11 cellular contexts compared by ENCODE assay signal in the genomic region with DNA sequence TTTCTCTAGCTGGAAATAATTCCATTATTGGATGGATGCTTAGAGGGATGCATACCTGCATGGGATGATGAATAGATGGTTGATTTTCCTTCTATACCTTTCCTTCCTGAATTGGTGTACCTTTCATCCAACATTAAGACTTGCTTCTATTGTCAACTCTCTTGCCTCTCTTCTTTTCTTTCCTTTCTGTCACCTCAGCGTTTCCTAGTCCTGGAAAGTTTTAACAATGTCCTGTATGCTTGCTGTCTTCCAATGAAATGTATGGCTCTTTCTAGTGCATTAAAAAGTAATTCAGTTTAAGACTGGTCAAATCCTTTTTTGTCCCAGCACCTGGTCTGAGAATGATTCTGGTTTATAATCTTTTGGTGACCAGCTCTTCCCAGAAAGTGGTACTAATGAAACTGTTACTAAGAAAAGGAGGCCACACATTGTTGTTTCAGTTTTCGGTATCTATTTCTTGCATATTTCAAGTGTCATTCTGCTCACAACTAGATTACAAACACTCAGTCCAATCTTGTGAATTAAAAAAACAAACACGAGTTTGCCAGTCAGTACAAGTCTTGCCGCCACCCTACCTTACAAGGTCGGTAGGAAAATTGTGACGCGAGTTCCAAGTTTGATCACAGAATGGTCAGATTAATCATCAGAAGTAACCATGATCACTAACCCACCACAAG. TPM values are rescaled to one million over a fixed set of nuclear protein-coding genes. Genes with fewer than 3 reads are reported as not detected.
A peak's percentile ranks its signal among the peaks of the same experiment; 100 is the strongest.
DNase-seq lines count a peak whose midpoint lies in the region; ATAC-seq and TF ChIP-seq lines count a peak whose summit lies in the region.
"Had no signal": no experiment of that assay in that cellular context is flagged by ENCODE, and none has a peak within 500 bp of the region (broad histone marks: within the 10 kb centered on the region; RNA-seq: fewer than 3 reads in every experiment).

No MANE protein-coding gene starts in this region.

- no peaks in the 10 kb centered on the region for H3K9me3 Mint-ChIP-seq in activated CD4-positive, alpha-beta T cell treated with anti-CD3 and anti-CD28 coated beads, Interleukin-2, amount 10 ng/mL, durations not matched to agents 7 days and 5 days

- TF ChIP-seq CTCF in vagina (IDR thresholded peaks at IDR 0.05) = no peak

- intact Hi-C loops in vagina (cut with DNase I) = no loop called here

- peaks cover 19% of the 10 kb centered on the region for H3K4me1 Mint-ChIP-seq in activated CD4-positive, alpha-beta T cell treated with anti-CD3 and anti-CD28 coated beads, Interleukin-2, amount 10 ng/mL, durations not matched to agents 7 days and 5 days

- POLR2A ChIA-PET in activated CD4-positive, alpha-beta T cell treated with anti-CD3 and anti-CD28 coated beads, Interleukin-2, amount 10 ng/mL, durations not matched to agents 7 days and 5 days (lab: Charles Lee) = no interaction called here

- ATAC-seq in GM21723 (IDR thresholded peaks at IDR 0.05; ENCODE audit: unreplicated experiment) (peak; percentile 38), HG03575 (IDR thresholded peaks at IDR 0.05; ENCODE audit: extremely low read depth, insufficient number of reproducible peaks, low FRiP score, unreplicated experiment) (peak; percentile 31)
- ATAC-seq: A549 had no signal

- no peak overlapping the region for H3K27ac ChIP-seq in vagina
- H3K27ac ChIP-seq: A549 had no signal

- H3K4me3 ChIP-seq in vagina = no peak overlapping the region
- H3K4me3 ChIP-seq: A549 had no signal

- no peaks in the 10 kb centered on the region for H3K27me3 ChIP-seq in vagina

- TF ChIP-seq POLR2A in vagina (IDR thresholded peaks at IDR 0.05) = no peak

- CTCF ChIA-PET in activated CD4-positive, alpha-beta T cell treated with anti-CD3 and anti-CD28 coated beads, Interleukin-2, amount 10 ng/mL, durations not matched to agents 7 days and 5 days (lab: Charles Lee) = interaction anchor here (0.6 to 2.2 kb wide), 3 partner anchors 11 to 129 kb away, joined by 4 to 5 read pairs (median 5); no protein-coding TSS in a partner anchor

- H3K4me1 ChIP-seq in vagina = no peaks in the 10 kb centered on the region
- H3K4me1 ChIP-seq: A549 had no signal

- H3K36me3 ChIP-seq in vagina = no peaks in the 10 kb centered on the region

- no peak overlapping the region for H3K4me3 Mint-ChIP-seq in activated CD4-positive, alpha-beta T cell treated with anti-CD3 and anti-CD28 coated beads, Interleukin-2, amount 10 ng/mL, durations not matched to agents 7 days and 5 days

- H3K27ac Mint-ChIP-seq in activated CD4-positive, alpha-beta T cell treated with anti-CD3 and anti-CD28 coated beads, Interleukin-2, amount 10 ng/mL, durations not matched to agents 7 days and 5 days = peak overlapping the region; percentile 27

- H3K9me3 ChIP-seq in vagina = no peaks in the 10 kb centered on the region
- H3K9me3 ChIP-seq: A549 had no signal

- H3K36me3 Mint-ChIP-seq in activated CD4-positive, alpha-beta T cell treated with anti-CD3 and anti-CD28 coated beads, Interleukin-2, amount 10 ng/mL, durations not matched to agents 7 days and 5 days (ENCODE audit: low read depth) = no peaks in the 10 kb centered on the region

- DNase-seq in activated CD4-positive, alpha-beta T cell treated with anti-CD3 and anti-CD28 coated beads, Interleukin-2, amount 10 ng/mL, durations not matched to agents 7 days and 5 days = no peak
- DNase-seq in activated CD4-positive, alpha-beta T cell treated with anti-CD3 and anti-CD28 coated beads, Interleukin-2, amount 50 U/mL, for 4 hours = no peak
- DNase-seq in stimulated activated CD4-positive, alpha-beta T cell treated with anti-CD3 and anti-CD28 coated beads, Interleukin-4, amount 100 ng/mL, for 24 hours = peak; percentile 40
- DNase-seq in kidney glomerular epithelial cell (lab: John Stamatoyannopoulos, UW) (no peak), SKM-1 treated with dmso at 0.1 percent for 144 hours (lab: John Stamatoyannopoulos, UW; ENCODE audit: unreplicated experiment) (no peak), vagina (ENCODE audit: extremely low spot score in 2 of 2) (no peak)
- DNase-seq: central memory CD4-positive, alpha-beta T cell; NCI-H524 had no signal

- no peaks in the 10 kb centered on the region for H3K27me3 Mint-ChIP-seq in activated CD4-positive, alpha-beta T cell treated with anti-CD3 and anti-CD28 coated beads, Interleukin-2, amount 10 ng/mL, durations not matched to agents 7 days and 5 days

RNA-seq across cellular contexts. Expression of a gene that starts 8.0 kb away (rescaled TPM):
- 1 to 10 TPM; 1.6 to 2.4 TPM for total RNA-seq in activated CD4-positive, alpha-beta T cell treated with anti-CD3 and anti-CD28 coated beads, Interleukin-2, amount 10 ng/mL, durations not matched to agents 7 days and 5 days
- not detected for total RNA-seq in vagina
